In the genomic region with DNA sequence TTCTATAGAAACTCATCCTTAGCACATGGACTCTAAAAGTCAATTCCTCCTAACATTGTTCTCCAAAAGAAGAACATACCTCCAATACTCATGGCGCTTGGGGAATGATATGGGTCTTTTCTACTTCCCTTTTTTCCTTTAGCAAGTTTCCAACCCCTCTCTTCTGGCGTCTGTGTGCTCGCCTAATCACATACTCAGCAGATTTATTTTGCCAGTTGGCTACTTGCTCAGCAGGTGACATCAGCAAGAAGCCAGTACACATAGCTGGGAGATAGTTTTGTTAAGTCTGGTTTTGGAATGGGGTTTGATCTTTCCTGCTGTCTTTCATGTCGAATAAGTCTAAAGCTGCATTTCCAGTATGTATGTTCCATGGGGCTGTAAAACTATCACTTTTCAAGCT, we compare ENCODE assay signal across 18 cellular contexts.
DNase-seq lines count a peak whose midpoint lies in the region; FAIRE-seq and TF ChIP-seq lines count a peak whose summit lies in the region.
"Had no signal": no experiment of that assay in that cellular context is flagged by ENCODE, and none has a peak within 500 bp of the region (broad histone marks: within the 10 kb centered on the region; RNA-seq: fewer than 3 reads in every experiment).

No MANE protein-coding gene starts in this region.

- peaks cover 6% of the 10 kb centered on the region for H3K4me1 ChIP-seq in MM.1S (ENCODE audit: low read length)
- H3K4me1 ChIP-seq: HAP-1 had no signal

- no peaks in the 10 kb centered on the region for H3F3A ChIP-seq in MM.1S (ENCODE audit: insufficient read depth, low read length)

- H3K27ac Mint-ChIP-seq in endothelial cell (ENCODE audit: unreplicated experiment): no peak overlapping the region
- H3K27ac Mint-ChIP-seq: CD4-positive, alpha-beta memory T cell; GM23338; HFFc6 had no signal

- no peak overlapping the region for H2AFZ ChIP-seq in MM.1S (ENCODE audit: low read length)
- H2AFZ ChIP-seq: GM23338 had no signal

- no peak overlapping the region; the same call in 1 of the 2 replicates for H3K27ac ChIP-seq in MM.1S (ENCODE audit: low read length)

- H3K27me3 ChIP-seq in MM.1S (replicated peaks; ENCODE audit: insufficient read depth, low read length): no peaks in the 10 kb centered on the region

- H3K27me3 Mint-ChIP-seq in endothelial cell (ENCODE audit: unreplicated experiment): no peaks in the 10 kb centered on the region
- H3K27me3 Mint-ChIP-seq: CD4-positive, alpha-beta memory T cell had no signal

- no peaks in the 10 kb centered on the region for H3K36me3 Mint-ChIP-seq in endothelial cell (ENCODE audit: low read depth, unreplicated experiment)
- H3K36me3 Mint-ChIP-seq: CD4-positive, alpha-beta memory T cell had no signal

- H3K79me2 ChIP-seq in MM.1S (ENCODE audit: low read length): no peaks in the 10 kb centered on the region

- no peak for TF ChIP-seq POLR2A in H54 (IDR thresholded peaks at IDR 0.05; ENCODE audit: low read depth, low read length)

- H3K4me3 Mint-ChIP-seq in endothelial cell (ENCODE audit: unreplicated experiment): no peak overlapping the region
- H3K4me3 Mint-ChIP-seq: CD4-positive, alpha-beta memory T cell; GM23338; HFFc6 had no signal

- no peak overlapping the region for H3K9ac ChIP-seq in MM.1S (ENCODE audit: low read length)

- H3K4me3 ChIP-seq in MM.1S (ENCODE audit: low read length): no peak overlapping the region
- H3K4me3 ChIP-seq: GM23338, HAP-1 had no signal

- H3K36me3 ChIP-seq in MM.1S (replicated peaks; ENCODE audit: insufficient read depth, low read length): no peaks in the 10 kb centered on the region
- H3K36me3 ChIP-seq: HAP-1 had no signal

- DNase-seq in H54 (ENCODE audit: insufficient read length, low spot score): no peak
- DNase-seq in MM.1S: peak; percentile 25
- DNase-seq in RPMI8226: peak; percentile 72
- DNase-seq in NCI-H1105 (lab: John Stamatoyannopoulos, UW): no peak
- DNase-seq in NCI-H510A (lab: John Stamatoyannopoulos, UW): no peak
- DNase-seq in endothelial cell (ENCODE audit: low spot score): no peak
- DNase-seq: C1 segment of cervical spinal cord; Calu3; CD4-positive, alpha-beta memory T cell; COR-L47; DMS53; DMS79 treated with DMSO at 0.1 percent for 48 hours; GF-D8; HFFc6 had no signal

- H3K4me2 ChIP-seq in MM.1S (ENCODE audit: low read depth, low read length): no peak overlapping the region
- H3K4me2 ChIP-seq: GM23338 had no signal

- no peak for TF ChIP-seq CTCF in MM.1S (IDR thresholded peaks at IDR 0.05; ENCODE audit: low read length)
- TF ChIP-seq CTCF in endothelial cell (IDR thresholded peaks at IDR 0.05; ENCODE audit: unreplicated experiment): no peak

- H3K4me1 Mint-ChIP-seq in endothelial cell (ENCODE audit: unreplicated experiment): no peaks in the 10 kb centered on the region
- H3K4me1 Mint-ChIP-seq: CD4-positive, alpha-beta memory T cell; GM23338 had no signal

- no peaks in the 10 kb centered on the region for H4K20me1 ChIP-seq in MM.1S (ENCODE audit: insufficient read depth, low read length)

- no peaks in the 10 kb centered on the region for H3K9me3 Mint-ChIP-seq in endothelial cell (ENCODE audit: unreplicated experiment)
- H3K9me3 Mint-ChIP-seq: GM23338 had no signal

- FAIRE-seq in H54 (lab: Jason Lieb, UNC): peak; percentile 6
- FAIRE-seq: GM12891, GM18507 had no signal

- H3K9me3 ChIP-seq in MM.1S (replicated peaks; ENCODE audit: insufficient read depth, low read length): no peaks in the 10 kb centered on the region
- H3K9me3 ChIP-seq: HAP-1 had no signal

- H3K9me2 ChIP-seq in MM.1S (replicated peaks; ENCODE audit: insufficient read depth, low read length): no peaks in the 10 kb centered on the region

Comparison
In these comparisons a context has a peak if more than half of its experiments do, and no peak if none do; other contexts are left out.
1. DNase-seq: peak in MM.1S (single experiment) and RPMI8226 (single experiment); none in H54 (single experiment), NCI-H1105 (single experiment), NCI-H510A (single experiment) and endothelial cell (single experiment).